ENCODE assay signal across 1 cellular context in genomic region chr14:76955575-76956252, GRCh38.
TF ChIP-seq lines count a peak whose summit lies in the region.

No MANE protein-coding gene starts in this region.

TF ChIP-seq in HepG2, 621 proteins besides CTCF, POLR2A, EP300 and RAD21 (continued from another document and continues in another):
- TF ChIP-seq, protein P1, sequence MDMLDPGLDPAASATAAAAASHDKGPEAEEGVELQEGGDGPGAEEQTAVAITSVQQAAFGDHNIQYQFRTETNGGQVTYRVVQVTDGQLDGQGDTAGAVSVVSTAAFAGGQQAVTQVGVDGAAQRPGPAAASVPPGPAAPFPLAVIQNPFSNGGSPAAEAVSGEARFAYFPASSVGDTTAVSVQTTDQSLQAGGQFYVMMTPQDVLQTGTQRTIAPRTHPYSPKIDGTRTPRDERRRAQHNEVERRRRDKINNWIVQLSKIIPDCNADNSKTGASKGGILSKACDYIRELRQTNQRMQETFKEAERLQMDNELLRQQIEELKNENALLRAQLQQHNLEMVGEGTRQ (IDR thresholded peaks at IDR 0.05; ENCODE audit: low read depth, low read length) = no peak
- TF ChIP-seq, protein P1 (CRISPR knock-in tag; IDR thresholded peaks at IDR 0.05; ENCODE audit: borderline replicate concordance) = no peak
- TF ChIP-seq ZFP36L2 (CRISPR knock-in tag; IDR thresholded peaks at IDR 0.05) (no peak), PHF8 (CRISPR knock-in tag; IDR thresholded peaks at IDR 0.05) (no peak), ZNF318 (CRISPR knock-in tag; IDR thresholded peaks at IDR 0.05) (no peak), ELF3 (CRISPR knock-in tag; IDR thresholded peaks at IDR 0.05) (no peak), ZNF501 (CRISPR knock-in tag; IDR thresholded peaks at IDR 0.05) (peak; percentile 59; the same call in 1 of the 2 replicates), STAG1 (CRISPR knock-in tag; IDR thresholded peaks at IDR 0.05) (no peak), MTF2 (CRISPR knock-in tag; IDR thresholded peaks at IDR 0.05; ENCODE audit: borderline replicate concordance) (no peak), FOXA1 (IDR thresholded peaks at IDR 0.05) (no peak), FOXA1 (CRISPR knock-in tag; IDR thresholded peaks at IDR 0.05) (no peak), SALL1 (CRISPR knock-in tag; IDR thresholded peaks at IDR 0.05) (no peak), TGIF2 (CRISPR knock-in tag; IDR thresholded peaks at IDR 0.05) (peak; percentile 33; the same call in 1 of the 2 replicates), CBX1 (IDR thresholded peaks at IDR 0.05; ENCODE audit: low read depth) (no peak), ZNF598 (CRISPR knock-in tag; IDR thresholded peaks at IDR 0.05; ENCODE audit: borderline replicate concordance) (no peak), FOXJ3 (CRISPR knock-in tag; IDR thresholded peaks at IDR 0.05; ENCODE audit: borderline replicate concordance) (no peak), HNF4A (CRISPR knock-in tag; IDR thresholded peaks at IDR 0.05) (no peak), ZNF484 (CRISPR knock-in tag; IDR thresholded peaks at IDR 0.05; ENCODE audit: borderline replicate concordance, low read depth) (no peak), ZNF775 (CRISPR knock-in tag; IDR thresholded peaks at IDR 0.05; ENCODE audit: borderline replicate concordance) (no peak), HNRNPUL1 (IDR thresholded peaks at IDR 0.05; ENCODE audit: low read depth, low read length) (no peak), TP53 (CRISPR knock-in tag; conservative IDR thresholded peaks at IDR 0.05) (no peak), REXO4 (CRISPR knock-in tag; IDR thresholded peaks at IDR 0.05; ENCODE audit: borderline replicate concordance) (no peak), ZEB1 (IDR thresholded peaks at IDR 0.05; ENCODE audit: insufficient replicate concordance, low read depth) (peak; percentile 28), NR2F2 (IDR thresholded peaks at IDR 0.05; ENCODE audit: borderline replicate concordance, low read depth) (peak; percentile 1; the same call in 1 of the 2 replicates), LCORL (IDR thresholded peaks at IDR 0.05) (no peak), LCORL (CRISPR knock-in tag; IDR thresholded peaks at IDR 0.05) (no peak), ARHGAP35 (CRISPR knock-in tag; IDR thresholded peaks at IDR 0.05; ENCODE audit: borderline replicate concordance) (no peak), MXI1 (IDR thresholded peaks at IDR 0.05; ENCODE audit: borderline replicate concordance, low read depth, low read length) (no peak), DNMT3B (CRISPR knock-in tag; conservative IDR thresholded peaks at IDR 0.05) (peak; percentile 77; the same call in 1 of the 2 replicates), BRF2 (CRISPR knock-in tag; IDR thresholded peaks at IDR 0.05) (no peak), ZNF331 (CRISPR knock-in tag; IDR thresholded peaks at IDR 0.05) (no peak), ZNF431 (CRISPR knock-in tag; IDR thresholded peaks at IDR 0.05; ENCODE audit: borderline replicate concordance, low read depth) (no peak), ESRRA (CRISPR knock-in tag; IDR thresholded peaks at IDR 0.05; ENCODE audit: low read depth) (no peak), POGZ (CRISPR knock-in tag; IDR thresholded peaks at IDR 0.05) (0 out of 2 replicates have a peak, but pooled peaks have one; percentile 8), ZFP62 (CRISPR knock-in tag; IDR thresholded peaks at IDR 0.05) (no peak)
- TF ChIP-seq, protein P2, sequence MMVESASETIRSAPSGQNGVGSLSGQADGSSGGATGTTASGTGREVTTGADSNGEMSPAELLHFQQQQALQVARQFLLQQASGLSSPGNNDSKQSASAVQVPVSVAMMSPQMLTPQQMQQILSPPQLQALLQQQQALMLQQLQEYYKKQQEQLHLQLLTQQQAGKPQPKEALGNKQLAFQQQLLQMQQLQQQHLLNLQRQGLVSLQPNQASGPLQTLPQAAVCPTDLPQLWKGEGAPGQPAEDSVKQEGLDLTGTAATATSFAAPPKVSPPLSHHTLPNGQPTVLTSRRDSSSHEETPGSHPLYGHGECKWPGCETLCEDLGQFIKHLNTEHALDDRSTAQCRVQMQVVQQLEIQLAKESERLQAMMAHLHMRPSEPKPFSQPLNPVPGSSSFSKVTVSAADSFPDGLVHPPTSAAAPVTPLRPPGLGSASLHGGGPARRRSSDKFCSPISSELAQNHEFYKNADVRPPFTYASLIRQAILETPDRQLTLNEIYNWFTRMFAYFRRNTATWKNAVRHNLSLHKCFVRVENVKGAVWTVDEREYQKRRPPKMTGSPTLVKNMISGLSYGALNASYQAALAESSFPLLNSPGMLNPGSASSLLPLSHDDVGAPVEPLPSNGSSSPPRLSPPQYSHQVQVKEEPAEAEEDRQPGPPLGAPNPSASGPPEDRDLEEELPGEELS (CRISPR knock-in tag; IDR thresholded peaks at IDR 0.05) = no peak
- TF ChIP-seq, protein P3, sequence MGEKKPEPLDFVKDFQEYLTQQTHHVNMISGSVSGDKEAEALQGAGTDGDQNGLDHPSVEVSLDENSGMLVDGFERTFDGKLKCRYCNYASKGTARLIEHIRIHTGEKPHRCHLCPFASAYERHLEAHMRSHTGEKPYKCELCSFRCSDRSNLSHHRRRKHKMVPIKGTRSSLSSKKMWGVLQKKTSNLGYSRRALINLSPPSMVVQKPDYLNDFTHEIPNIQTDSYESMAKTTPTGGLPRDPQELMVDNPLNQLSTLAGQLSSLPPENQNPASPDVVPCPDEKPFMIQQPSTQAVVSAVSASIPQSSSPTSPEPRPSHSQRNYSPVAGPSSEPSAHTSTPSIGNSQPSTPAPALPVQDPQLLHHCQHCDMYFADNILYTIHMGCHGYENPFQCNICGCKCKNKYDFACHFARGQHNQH (CRISPR knock-in tag; IDR thresholded peaks at IDR 0.05) = 0 out of 2 replicates have a peak, but pooled peaks have one; percentile 13
- TF ChIP-seq, protein P4, sequence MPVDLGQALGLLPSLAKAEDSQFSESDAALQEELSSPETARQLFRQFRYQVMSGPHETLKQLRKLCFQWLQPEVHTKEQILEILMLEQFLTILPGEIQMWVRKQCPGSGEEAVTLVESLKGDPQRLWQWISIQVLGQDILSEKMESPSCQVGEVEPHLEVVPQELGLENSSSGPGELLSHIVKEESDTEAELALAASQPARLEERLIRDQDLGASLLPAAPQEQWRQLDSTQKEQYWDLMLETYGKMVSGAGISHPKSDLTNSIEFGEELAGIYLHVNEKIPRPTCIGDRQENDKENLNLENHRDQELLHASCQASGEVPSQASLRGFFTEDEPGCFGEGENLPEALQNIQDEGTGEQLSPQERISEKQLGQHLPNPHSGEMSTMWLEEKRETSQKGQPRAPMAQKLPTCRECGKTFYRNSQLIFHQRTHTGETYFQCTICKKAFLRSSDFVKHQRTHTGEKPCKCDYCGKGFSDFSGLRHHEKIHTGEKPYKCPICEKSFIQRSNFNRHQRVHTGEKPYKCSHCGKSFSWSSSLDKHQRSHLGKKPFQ (CRISPR knock-in tag; IDR thresholded peaks at IDR 0.05; ENCODE audit: insufficient replicate concordance) = no peak
- TF ChIP-seq, protein P5, sequence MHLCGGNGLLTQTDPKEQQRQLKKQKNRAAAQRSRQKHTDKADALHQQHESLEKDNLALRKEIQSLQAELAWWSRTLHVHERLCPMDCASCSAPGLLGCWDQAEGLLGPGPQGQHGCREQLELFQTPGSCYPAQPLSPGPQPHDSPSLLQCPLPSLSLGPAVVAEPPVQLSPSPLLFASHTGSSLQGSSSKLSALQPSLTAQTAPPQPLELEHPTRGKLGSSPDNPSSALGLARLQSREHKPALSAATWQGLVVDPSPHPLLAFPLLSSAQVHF (CRISPR knock-in tag; IDR thresholded peaks at IDR 0.05) = no peak
- TF ChIP-seq, protein P6, sequence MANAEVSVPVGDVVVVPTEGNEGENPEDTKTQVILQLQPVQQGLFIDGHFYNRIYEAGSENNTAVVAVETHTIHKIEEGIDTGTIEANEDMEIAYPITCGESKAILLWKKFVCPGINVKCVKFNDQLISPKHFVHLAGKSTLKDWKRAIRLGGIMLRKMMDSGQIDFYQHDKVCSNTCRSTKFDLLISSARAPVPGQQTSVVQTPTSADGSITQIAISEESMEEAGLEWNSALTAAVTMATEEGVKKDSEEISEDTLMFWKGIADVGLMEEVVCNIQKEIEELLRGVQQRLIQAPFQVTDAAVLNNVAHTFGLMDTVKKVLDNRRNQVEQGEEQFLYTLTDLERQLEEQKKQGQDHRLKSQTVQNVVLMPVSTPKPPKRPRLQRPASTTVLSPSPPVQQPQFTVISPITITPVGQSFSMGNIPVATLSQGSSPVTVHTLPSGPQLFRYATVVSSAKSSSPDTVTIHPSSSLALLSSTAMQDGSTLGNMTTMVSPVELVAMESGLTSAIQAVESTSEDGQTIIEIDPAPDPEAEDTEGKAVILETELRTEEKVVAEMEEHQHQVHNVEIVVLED (CRISPR knock-in tag; IDR thresholded peaks at IDR 0.05; ENCODE audit: borderline replicate concordance) = no peak
- TF ChIP-seq, protein P7, sequence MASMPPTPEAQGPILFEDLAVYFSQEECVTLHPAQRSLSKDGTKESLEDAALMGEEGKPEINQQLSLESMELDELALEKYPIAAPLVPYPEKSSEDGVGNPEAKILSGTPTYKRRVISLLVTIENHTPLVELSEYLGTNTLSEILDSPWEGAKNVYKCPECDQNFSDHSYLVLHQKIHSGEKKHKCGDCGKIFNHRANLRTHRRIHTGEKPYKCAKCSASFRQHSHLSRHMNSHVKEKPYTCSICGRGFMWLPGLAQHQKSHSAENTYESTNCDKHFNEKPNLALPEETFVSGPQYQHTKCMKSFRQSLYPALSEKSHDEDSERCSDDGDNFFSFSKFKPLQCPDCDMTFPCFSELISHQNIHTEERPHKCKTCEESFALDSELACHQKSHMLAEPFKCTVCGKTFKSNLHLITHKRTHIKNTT (CRISPR knock-in tag; IDR thresholded peaks at IDR 0.05) = no peak
- TF ChIP-seq, protein P8, sequence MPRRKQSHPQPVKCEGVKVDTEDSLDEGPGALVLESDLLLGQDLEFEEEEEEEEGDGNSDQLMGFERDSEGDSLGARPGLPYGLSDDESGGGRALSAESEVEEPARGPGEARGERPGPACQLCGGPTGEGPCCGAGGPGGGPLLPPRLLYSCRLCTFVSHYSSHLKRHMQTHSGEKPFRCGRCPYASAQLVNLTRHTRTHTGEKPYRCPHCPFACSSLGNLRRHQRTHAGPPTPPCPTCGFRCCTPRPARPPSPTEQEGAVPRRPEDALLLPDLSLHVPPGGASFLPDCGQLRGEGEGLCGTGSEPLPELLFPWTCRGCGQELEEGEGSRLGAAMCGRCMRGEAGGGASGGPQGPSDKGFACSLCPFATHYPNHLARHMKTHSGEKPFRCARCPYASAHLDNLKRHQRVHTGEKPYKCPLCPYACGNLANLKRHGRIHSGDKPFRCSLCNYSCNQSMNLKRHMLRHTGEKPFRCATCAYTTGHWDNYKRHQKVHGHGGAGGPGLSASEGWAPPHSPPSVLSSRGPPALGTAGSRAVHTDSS (CRISPR knock-in tag; conservative IDR thresholded peaks at IDR 0.05) = no peak
